In the genomic region with DNA sequence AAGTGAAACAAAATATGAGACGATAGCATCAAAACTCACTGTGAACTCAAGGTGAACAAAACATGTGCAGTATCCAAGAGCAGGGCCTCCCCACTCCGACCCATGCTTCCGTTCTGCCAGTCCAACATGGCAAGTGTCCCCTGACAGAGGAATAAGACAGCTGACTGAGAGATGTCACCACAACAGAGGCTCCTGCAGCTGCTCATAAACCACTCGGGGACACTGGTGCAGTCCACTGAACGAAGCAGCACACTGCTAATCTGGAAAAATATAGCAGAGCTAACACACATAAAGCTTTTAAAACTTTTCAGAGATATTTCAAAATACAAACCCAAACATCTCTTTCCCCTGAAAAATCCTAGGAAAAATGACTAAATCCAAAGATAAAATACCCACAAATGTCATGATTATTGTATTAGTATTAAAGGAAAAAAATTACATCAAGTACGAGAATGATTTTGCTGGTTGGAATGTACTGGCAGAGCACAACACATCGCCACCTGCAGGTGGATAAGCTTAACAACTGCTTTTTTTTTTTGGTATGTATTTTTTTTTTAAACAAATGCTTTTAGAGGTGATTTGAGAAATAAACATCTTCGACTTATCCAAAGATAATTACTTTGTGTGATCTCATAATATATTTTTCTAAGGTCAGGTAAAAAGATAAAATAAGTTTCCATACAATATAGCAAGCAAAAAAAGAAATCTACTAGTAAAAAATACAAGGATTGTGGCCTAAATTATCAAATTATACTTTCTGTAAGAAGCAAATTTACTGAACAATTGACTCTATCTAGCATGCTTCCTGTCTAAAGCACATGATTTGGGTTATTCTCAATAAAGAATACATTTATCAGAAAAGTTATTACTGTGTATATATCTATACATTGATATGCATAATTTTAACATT, we compare ENCODE assay signal across 8 cellular contexts. TPM values are rescaled to one million over a fixed set of nuclear protein-coding genes. Genes with fewer than 3 reads are reported as not detected.
DNase-seq lines count a peak whose midpoint lies in the region; ATAC-seq and TF ChIP-seq lines count a peak whose summit lies in the region.

No MANE protein-coding gene starts in this region.

- peaks cover 2% of the 10 kb centered on the region for H3K36me3 ChIP-seq in breast epithelium

- H3K4me1 ChIP-seq in breast epithelium: no peaks in the 10 kb centered on the region

- H3K4me1 Mint-ChIP-seq in type B pancreatic cell (ENCODE audit: unreplicated experiment): no peaks in the 10 kb centered on the region

- H3K27me3 ChIP-seq in breast epithelium: no peaks in the 10 kb centered on the region

- H3K4me3 ChIP-seq in breast epithelium: no peak overlapping the region

- H3K9me3 ChIP-seq in breast epithelium: no peaks in the 10 kb centered on the region

- no peak for ATAC-seq in GM18517 (IDR thresholded peaks at IDR 0.05; ENCODE audit: unreplicated experiment)
- no peak for ATAC-seq in GM18858 (IDR thresholded peaks at IDR 0.05; ENCODE audit: unreplicated experiment)

- H3K36me3 Mint-ChIP-seq in type B pancreatic cell: peaks cover 14% of the 10 kb centered on the region

- TF ChIP-seq POLR2A in breast epithelium (IDR thresholded peaks at IDR 0.05): no peak

- H3K27ac ChIP-seq in breast epithelium: peak overlapping the region in 1 of 2 donors; percentile 40

- H3K27me3 Mint-ChIP-seq in type B pancreatic cell: no peaks in the 10 kb centered on the region

- H3K4me3 Mint-ChIP-seq in type B pancreatic cell: no peak overlapping the region

- TF ChIP-seq CTCF in GM20000 (IDR thresholded peaks at IDR 0.05; ENCODE audit: extremely low read depth, missing control alignments) (peak; percentile 61), breast epithelium (IDR thresholded peaks at IDR 0.05) (peak in 2 of 3 donors; percentile 57 to 60), type B pancreatic cell (conservative IDR thresholded peaks at IDR 0.05) (peak; percentile 92)

- no peaks in the 10 kb centered on the region for H3K9me3 Mint-ChIP-seq in type B pancreatic cell

- peak; percentile 21 for DNase-seq in CMK (ENCODE audit: low read depth)
- peak; percentile 33 for DNase-seq in GM20000 (ENCODE audit: low spot score)
- peak; percentile 19 for DNase-seq in NCI-H748 (lab: John Stamatoyannopoulos, UW; ENCODE audit: unreplicated experiment)
- DNase-seq in breast epithelium (ENCODE audit: low spot score in 2 of 2): no peak
- peak; percentile 62 for DNase-seq in kidney tubule cell (ENCODE audit: low spot score)
- DNase-seq in type B pancreatic cell (ENCODE audit: extremely low spot score, unreplicated experiment): no peak

- H3K27ac Mint-ChIP-seq in type B pancreatic cell: no peak overlapping the region

- intact Hi-C loops in breast epithelium (cut with DNase I; ENCODE audit: low total_unique reads): no loop called here

RNA-seq across cellular contexts. Expression of a gene that starts 18.6 kb away (rescaled TPM):
- 10 to 100 TPM; 41.1 to 60.6 (median 49.5) TPM for total RNA-seq in breast epithelium
- 35.6 and 59.8 TPM in 2 replicates for total RNA-seq in type B pancreatic cell (ENCODE audit: low replicate concordance)

RNA-seq across cellular contexts. Expression of a gene that starts 59.8 kb away (rescaled TPM):
- 10 to 100 TPM; 42.1 to 67.2 (median 63.5) TPM for total RNA-seq in breast epithelium
- 0.81 and 3.5 TPM in 2 replicates for total RNA-seq in type B pancreatic cell (ENCODE audit: low replicate concordance)

Comparison
In these comparisons a context has a peak if more than half of its experiments do, and no peak if none do; other contexts are left out.
1. DNase-seq: peak in CMK (single experiment), GM20000 (single experiment), NCI-H748 (single experiment) and kidney tubule cell (single experiment); none in breast epithelium (0 of 2) and type B pancreatic cell (single experiment).
2. Peak in every context shown above with its lines, with median percentiles within 50 percentile points of each other: CTCF ChIP-seq.